34 cellular contexts compared by ENCODE assay signal in the genomic region with DNA sequence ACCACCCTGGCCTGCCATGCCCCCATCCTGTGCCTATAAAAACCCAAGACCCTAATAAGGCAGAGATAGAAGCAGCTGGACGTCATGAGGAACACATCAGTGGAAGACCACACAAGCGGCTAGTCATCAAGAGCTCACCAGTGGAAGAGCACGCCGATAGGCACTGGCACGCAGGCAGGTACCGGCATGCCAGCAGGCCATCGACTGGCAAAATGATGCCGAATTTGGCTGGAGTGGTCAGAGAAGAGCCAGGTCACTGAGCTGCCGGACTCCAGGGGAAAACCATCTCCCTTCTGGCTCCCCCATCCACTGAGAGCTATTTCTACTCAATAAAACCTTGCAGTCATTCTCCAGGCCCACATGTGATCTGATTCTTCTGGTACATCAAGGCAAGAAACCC.
"Had no signal": no experiment of that assay in that cellular context is flagged by ENCODE, and none has a peak within 500 bp of the region (broad histone marks: within the 10 kb centered on the region; RNA-seq: fewer than 3 reads in every experiment).

No MANE protein-coding gene starts in this region.

- H3K9ac ChIP-seq: KMS-11 had no signal

- H3K9me3 ChIP-seq: MG63 had no signal

- H3K36me3 ChIP-seq: MG63 had no signal

- H3K27me3 ChIP-seq: MG63 had no signal

- H3K27ac ChIP-seq: KMS-11 had no signal

- DNase-seq: Karpas-422, Kasumi-1, MG63, MM.1S, MV-4-11, NCI-H1048, NCI-H1092, NCI-H1092 treated with DMSO at 0.1 percent for 48 hours, NCI-H1105, NCI-H1105 treated with DMSO at 0.1 percent for 48 hours, NCI-H1417, NCI-H1417 treated with DMSO at 0.1 percent for 48 hours, NCI-H1436, NCI-H1436 treated with DMSO at 0.1 percent for 48 hours, NCI-H146, NCI-H1694, NCI-H1694 treated with DMSO at 0.1 percent for 48 hours, NCI-H187, NCI-H187 treated with DMSO at 0.1 percent for 48 hours, NCI-H1930, NCI-H2029, NCI-H2029 treated with DMSO at 0.1 percent for 48 hours, NCI-H2081, NCI-H2081 treated with DMSO at 0.1 percent for 48 hours, NCI-H2107, NCI-H2171, NCI-H2171 treated with DMSO at 0.1 percent for 48 hours, NCI-H2227 treated with DMSO at 0.1 percent for 48 hours, NCI-H226, NCI-H345, NCI-H446, NCI-H446 treated with DMSO at 0.1 percent for 48 hours, NCI-H510A had no signal

- H3K4me3 ChIP-seq: MG63 had no signal
